Comparison of ENCODE assay signal across 22 cellular contexts in the genomic region with DNA sequence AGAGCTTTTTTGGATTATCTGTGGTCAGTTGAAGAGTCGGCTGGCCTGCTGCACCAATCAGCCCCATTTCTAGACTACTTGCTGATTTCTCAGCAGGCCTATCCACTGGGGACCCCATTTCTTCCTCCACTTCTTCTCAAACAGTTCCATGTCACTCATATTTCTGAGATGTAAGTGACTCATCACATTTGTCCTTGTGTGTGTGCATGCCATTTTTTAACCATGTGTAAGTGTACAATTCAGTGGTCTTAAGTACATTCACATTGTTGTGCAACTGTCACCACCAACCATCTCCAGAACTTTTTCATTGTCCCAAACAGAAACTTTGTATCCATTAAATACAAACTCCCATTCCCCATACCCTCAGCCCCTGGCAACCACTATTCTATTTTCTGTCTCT.
"Had no signal": no experiment of that assay in that cellular context is flagged by ENCODE, and none has a peak within 500 bp of the region (broad histone marks: within the 10 kb centered on the region; RNA-seq: fewer than 3 reads in every experiment).

No MANE protein-coding gene starts in this region.

- H3K27me3 Mint-ChIP-seq: naive thymus-derived CD8-positive, alpha-beta T cell had no signal

- H3K4me3 Mint-ChIP-seq: naive thymus-derived CD8-positive, alpha-beta T cell; neural progenitor cell; stimulated activated effector memory CD8-positive, alpha-beta T cell treated with anti-CD3 and anti-CD28 coated beads, Interleukin-12 subunit alpha, Interleukin-12 subunit beta, amount 100 ng/mL, for 72 hours had no signal

- H3K27me3 ChIP-seq: dorsolateral prefrontal cortex, hepatocyte, neural progenitor cell, ovary, tibial artery, upper lobe of left lung, vagina had no signal

- H3K9me3 Mint-ChIP-seq: naive thymus-derived CD8-positive, alpha-beta T cell; neural progenitor cell; stimulated activated effector memory CD8-positive, alpha-beta T cell treated with anti-CD3 and anti-CD28 coated beads, Interleukin-12 subunit alpha, Interleukin-12 subunit beta, amount 100 ng/mL, for 72 hours had no signal

- H3K79me2 ChIP-seq: hepatocyte had no signal

- H3K4me1 ChIP-seq: neural progenitor cell, tibial artery, upper lobe of left lung, vagina had no signal

- H2AFZ ChIP-seq: hepatocyte, neural progenitor cell had no signal

- H3K27ac Mint-ChIP-seq: neural progenitor cell; stimulated activated effector memory CD8-positive, alpha-beta T cell treated with anti-CD3 and anti-CD28 coated beads, Interleukin-12 subunit alpha, Interleukin-12 subunit beta, amount 100 ng/mL, for 72 hours had no signal

- H3K4me2 ChIP-seq: hepatocyte, neural progenitor cell had no signal

- H3K9ac ChIP-seq: neural progenitor cell had no signal

- H3K9me3 ChIP-seq: mucosa of descending colon, ovary, tibial artery, upper lobe of left lung, vagina had no signal

- H3K4me3 ChIP-seq: dorsolateral prefrontal cortex, hepatocyte, mucosa of descending colon, neural progenitor cell, ovary, tibial artery, upper lobe of left lung, vagina had no signal

- ATAC-seq: left lobe of liver; mucosa of descending colon; naive thymus-derived CD8-positive, alpha-beta T cell; right cardiac atrium; stimulated activated effector memory CD8-positive, alpha-beta T cell treated with anti-CD3 and anti-CD28 coated beads, Interleukin-12 subunit alpha, Interleukin-12 subunit beta, amount 100 ng/mL, for 72 hours; stimulated activated naive CD8-positive, alpha-beta T cell treated with anti-CD3 and anti-CD28 coated beads, Interleukin-15, Interleukin-2, amounts not matched to agents 100 U/mL and 50 U/mL, for 24 hours had no signal

- H3K36me3 Mint-ChIP-seq: neural progenitor cell; stimulated activated effector memory CD8-positive, alpha-beta T cell treated with anti-CD3 and anti-CD28 coated beads, Interleukin-12 subunit alpha, Interleukin-12 subunit beta, amount 100 ng/mL, for 72 hours had no signal

- H3K36me3 ChIP-seq: neural progenitor cell, ovary, tibial artery, vagina had no signal

- DNase-seq: cortex of kidney; dorsolateral prefrontal cortex; effector CD8-positive, alpha-beta T cell; foreskin melanocyte; head of caudate nucleus; kidney glomerular epithelial cell; mammary epithelial cell; mucosa of descending colon; naive thymus-derived CD8-positive, alpha-beta T cell; nucleus accumbens; ovary; right cardiac atrium; stimulated activated CD4-positive, alpha-beta T cell treated with anti-CD3 and anti-CD28 coated beads, Interleukin-4, amount 100 ng/mL, for 1 hour; stimulated activated CD8-positive, alpha-beta memory T cell treated with anti-CD3 and anti-CD28 coated beads, Interleukin-4, amount 100 ng/mL, for 48 hours; stimulated activated naive CD8-positive, alpha-beta T cell treated with anti-CD3 and anti-CD28 coated beads, Interleukin-15, Interleukin-2, amounts not matched to agents 100 U/mL and 50 U/mL, for 24 hours; tibial artery had no signal

- H3K27ac ChIP-seq: dorsolateral prefrontal cortex, hepatocyte, neural progenitor cell, ovary, tibial artery, upper lobe of left lung, vagina had no signal

- H3K4me1 Mint-ChIP-seq: neural progenitor cell had no signal
